In the genomic region with DNA sequence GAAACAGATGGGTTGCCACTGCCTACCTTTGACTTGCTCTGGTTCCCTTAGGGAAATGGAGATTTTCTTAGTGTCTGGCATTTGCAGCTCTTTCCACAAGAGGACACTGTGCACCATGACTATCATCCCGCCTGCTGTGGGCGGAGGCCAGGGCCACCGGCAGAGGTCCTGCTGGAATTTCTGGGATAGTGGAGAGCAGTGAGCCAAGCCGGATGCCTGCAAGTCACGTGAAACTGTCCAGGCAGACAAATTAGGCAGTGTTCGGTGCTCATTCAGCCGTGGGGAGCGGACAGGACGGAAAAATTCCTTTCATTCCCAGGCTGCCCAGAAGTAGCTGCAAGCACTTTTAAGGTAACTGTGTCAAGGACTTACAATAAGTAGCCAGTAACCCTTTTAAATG, we compare ENCODE assay signal across 9 cellular contexts. TPM values are rescaled to one million over a fixed set of nuclear protein-coding genes. Genes with fewer than 3 reads are reported as not detected.
DNase-seq lines count a peak whose midpoint lies in the region; ATAC-seq and TF ChIP-seq lines count a peak whose summit lies in the region.
"Had no signal": no experiment of that assay in that cellular context is flagged by ENCODE, and none has a peak within 500 bp of the region (broad histone marks: within the 10 kb centered on the region; RNA-seq: fewer than 3 reads in every experiment).

No MANE protein-coding gene starts in this region.

- no peaks in the 10 kb centered on the region for H3K4me1 ChIP-seq in CD8-positive, alpha-beta T cell (ENCODE audit: insufficient read depth, low read length)
- H3K4me1 ChIP-seq: BLaER1 had no signal

- no peaks in the 10 kb centered on the region for H3K27me3 ChIP-seq in CD8-positive, alpha-beta T cell (ENCODE audit: insufficient read depth, low read length)
- H3K27me3 ChIP-seq: BLaER1 had no signal

- TF ChIP-seq CTCF in mesothelial cell of epicardium (IDR thresholded peaks at IDR 0.05; ENCODE audit: unreplicated experiment), result peak; percentile 71
- no peak for TF ChIP-seq CTCF in CD8-positive, alpha-beta T cell (IDR thresholded peaks at IDR 0.05)

- POLR2A ChIA-PET in CD8-positive, alpha-beta T cell (lab: Charles Lee), result no interaction called here

- H3K4me3 ChIP-seq in CD8-positive, alpha-beta T cell (ENCODE audit: low read depth, low read length), result no peak overlapping the region
- H3K4me3 ChIP-seq: BLaER1 had no signal

- peaks cover 25% of the 10 kb centered on the region for H3K9me3 Mint-ChIP-seq in mesothelial cell of epicardium
- no peaks in the 10 kb centered on the region for H3K9me3 Mint-ChIP-seq in activated T-cell treated with anti-CD3 and anti-CD28 coated beads, Interleukin-2, amount 50 U/mL, for 24 hours
- H3K9me3 Mint-ChIP-seq in natural killer cell treated with Interleukin-12 subunit alpha and Interleukin-12 subunit beta and Interleukin-15 and Interleukin-18, amount 100 ng/mL, for 72 hours, result no peaks in the 10 kb centered on the region
- H3K9me3 Mint-ChIP-seq in CD8-positive, alpha-beta T cell, result no peaks in the 10 kb centered on the region

- peaks cover 25% of the 10 kb centered on the region for H3K36me3 Mint-ChIP-seq in mesothelial cell of epicardium
- H3K36me3 Mint-ChIP-seq in activated T-cell treated with anti-CD3 and anti-CD28 coated beads, Interleukin-2, amount 50 U/mL, for 24 hours (ENCODE audit: low read depth), result no peaks in the 10 kb centered on the region
- H3K36me3 Mint-ChIP-seq in natural killer cell treated with Interleukin-12 subunit alpha and Interleukin-12 subunit beta and Interleukin-15 and Interleukin-18, amount 100 ng/mL, for 72 hours, result no peaks in the 10 kb centered on the region
- no peaks in the 10 kb centered on the region for H3K36me3 Mint-ChIP-seq in CD8-positive, alpha-beta T cell

- H3K36me3 ChIP-seq in CD8-positive, alpha-beta T cell (ENCODE audit: insufficient read depth, low read length), result no peaks in the 10 kb centered on the region
- H3K36me3 ChIP-seq: BLaER1 had no signal

- intact Hi-C loops in CD8-positive, alpha-beta T cell (cut with DNase I, micrococcal nuclease), result no loop called here

- no peak for ATAC-seq in natural killer cell treated with Interleukin-12 subunit alpha and Interleukin-12 subunit beta and Interleukin-15 and Interleukin-18, amount 100 ng/mL, for 72 hours
- no peak for ATAC-seq in CD8-positive, alpha-beta T cell

- no peaks in the 10 kb centered on the region for H3K9me3 ChIP-seq in CD8-positive, alpha-beta T cell (ENCODE audit: low read length)

- DNase-seq in SIG-M5 treated with dmso at 0.1 percent for 504 hours (lab: John Stamatoyannopoulos, UW; ENCODE audit: unreplicated experiment), result peak; percentile 73
- DNase-seq in SIG-M5 (lab: John Stamatoyannopoulos, UW), result no peak
- DNase-seq in OCI-M1 (lab: John Stamatoyannopoulos, UW), result peak; percentile 75
- DNase-seq in epidermal melanocyte (ENCODE audit: insufficient read length, low spot score), result peak; percentile 60
- peak; percentile 75 to 84 for DNase-seq in mesothelial cell of epicardium (ENCODE audit: low spot score in 2 of 2, unreplicated experiment in 2 of 2)
- no peak for DNase-seq in activated T-cell treated with anti-CD3 and anti-CD28 coated beads, Interleukin-2, amount 50 U/mL, for 24 hours
- DNase-seq in natural killer cell treated with Interleukin-12 subunit alpha and Interleukin-12 subunit beta and Interleukin-15 and Interleukin-18, amount 100 ng/mL, for 72 hours (ENCODE audit: low spot score), result no peak
- no peak for DNase-seq in CD8-positive, alpha-beta T cell

- H3K27ac Mint-ChIP-seq in mesothelial cell of epicardium, result peak overlapping the region; percentile 97
- H3K27ac Mint-ChIP-seq in activated T-cell treated with anti-CD3 and anti-CD28 coated beads, Interleukin-2, amount 50 U/mL, for 24 hours, result no peak overlapping the region
- no peak overlapping the region for H3K27ac Mint-ChIP-seq in natural killer cell treated with Interleukin-12 subunit alpha and Interleukin-12 subunit beta and Interleukin-15 and Interleukin-18, amount 100 ng/mL, for 72 hours
- no peak overlapping the region for H3K27ac Mint-ChIP-seq in CD8-positive, alpha-beta T cell

- no peak overlapping the region for H3K27ac ChIP-seq in CD8-positive, alpha-beta T cell (ENCODE audit: low read depth, low read length)
- H3K27ac ChIP-seq: BLaER1 had no signal

- CTCF ChIA-PET in CD8-positive, alpha-beta T cell (lab: Charles Lee), result no interaction called here

- peaks cover 15% of the 10 kb centered on the region for H3K4me1 Mint-ChIP-seq in mesothelial cell of epicardium
- H3K4me1 Mint-ChIP-seq in activated T-cell treated with anti-CD3 and anti-CD28 coated beads, Interleukin-2, amount 50 U/mL, for 24 hours (ENCODE audit: low read depth), result no peaks in the 10 kb centered on the region
- no peaks in the 10 kb centered on the region for H3K4me1 Mint-ChIP-seq in natural killer cell treated with Interleukin-12 subunit alpha and Interleukin-12 subunit beta and Interleukin-15 and Interleukin-18, amount 100 ng/mL, for 72 hours (ENCODE audit: low read depth in 2 of 2)
- no peaks in the 10 kb centered on the region for H3K4me1 Mint-ChIP-seq in CD8-positive, alpha-beta T cell (ENCODE audit: low read depth)

- peak overlapping the region; percentile 60 for H3K4me3 Mint-ChIP-seq in mesothelial cell of epicardium
- H3K4me3 Mint-ChIP-seq in activated T-cell treated with anti-CD3 and anti-CD28 coated beads, Interleukin-2, amount 50 U/mL, for 24 hours, result no peak overlapping the region
- H3K4me3 Mint-ChIP-seq in natural killer cell treated with Interleukin-12 subunit alpha and Interleukin-12 subunit beta and Interleukin-15 and Interleukin-18, amount 100 ng/mL, for 72 hours, result no peak overlapping the region
- no peak overlapping the region for H3K4me3 Mint-ChIP-seq in CD8-positive, alpha-beta T cell

- no peaks in the 10 kb centered on the region for H3K27me3 Mint-ChIP-seq in mesothelial cell of epicardium (ENCODE audit: low read depth)
- no peaks in the 10 kb centered on the region for H3K27me3 Mint-ChIP-seq in activated T-cell treated with anti-CD3 and anti-CD28 coated beads, Interleukin-2, amount 50 U/mL, for 24 hours
- H3K27me3 Mint-ChIP-seq in natural killer cell treated with Interleukin-12 subunit alpha and Interleukin-12 subunit beta and Interleukin-15 and Interleukin-18, amount 100 ng/mL, for 72 hours, result no peaks in the 10 kb centered on the region
- no peaks in the 10 kb centered on the region for H3K27me3 Mint-ChIP-seq in CD8-positive, alpha-beta T cell (ENCODE audit: low read depth)

RNA-seq across cellular contexts. Expression of a gene that starts 43.4 kb away (rescaled TPM):
- total RNA-seq in mesothelial cell of epicardium, result 2.2 to 2.5 TPM (median 2.2 TPM) in 3 replicates
- total RNA-seq in natural killer cell treated with Interleukin-12 subunit alpha and Interleukin-12 subunit beta and Interleukin-15 and Interleukin-18, amount 100 ng/mL, for 72 hours, result not detected
- total RNA-seq in CD8-positive, alpha-beta T cell, result not detected

Comparison
In these comparisons a context has a peak if more than half of its experiments do, and no peak if none do; other contexts are left out.
1. DNase-seq: peak in SIG-M5 treated with dmso at 0.1 percent for 504 hours (single experiment), OCI-M1 (single experiment), epidermal melanocyte (single experiment) and mesothelial cell of epicardium (2 of 2); none in SIG-M5 (single experiment), activated T-cell treated with anti-CD3 and anti-CD28 coated beads, Interleukin-2, amount 50 U/mL, for 24 hours (single experiment), natural killer cell treated with Interleukin-12 subunit alpha and Interleukin-12 subunit beta and Interleukin-15 and Interleukin-18, amount 100 ng/mL, for 72 hours (single experiment) and CD8-positive, alpha-beta T cell (0 of 7).